ENCODE assay signal across 26 cellular contexts in the genomic region with DNA sequence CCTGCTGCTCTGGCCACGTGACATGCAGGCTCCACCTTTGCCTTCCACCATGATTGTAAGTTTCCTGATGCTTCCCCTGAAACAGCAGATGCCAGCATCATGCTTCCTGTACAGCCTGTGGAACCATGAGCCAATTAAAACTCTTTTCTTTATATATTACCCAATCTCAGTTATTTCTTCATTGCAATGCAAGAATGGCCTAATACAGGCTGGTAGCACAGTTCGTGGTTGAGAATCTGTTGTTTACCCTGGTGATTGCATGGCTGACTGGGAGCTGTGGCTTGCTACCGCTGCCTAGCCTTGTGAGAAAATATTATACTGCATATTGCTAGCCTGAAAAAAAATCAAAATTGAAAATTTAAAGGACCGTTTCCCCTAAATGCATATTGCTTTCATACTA.
"Had no signal": no experiment of that assay in that cellular context is flagged by ENCODE, and none has a peak within 500 bp of the region (broad histone marks: within the 10 kb centered on the region; RNA-seq: fewer than 3 reads in every experiment).

No MANE protein-coding gene starts in this region.

- H3K36me3 Mint-ChIP-seq: stimulated activated effector memory CD8-positive, alpha-beta T cell treated with anti-CD3 and anti-CD28 coated beads, Interleukin-12 subunit alpha, Interleukin-12 subunit beta, amount 100 ng/mL, for 72 hours had no signal

- DNase-seq: activated CD4-positive, alpha-beta T cell treated with anti-CD3 and anti-CD28 coated beads for 4 hours; activated CD4-positive, alpha-beta T cell treated with anti-CD3 and anti-CD28 coated beads, Interleukin-2, amount 50 U/mL, for 4 hours; activated CD4-positive, CD25-positive, alpha-beta regulatory T cell; activated naive CD4-positive, alpha-beta T cell; activated T-cell treated with anti-CD3 and anti-CD28 coated beads for 4 hours; activated T-cell treated with anti-CD3 and anti-CD28 coated beads, Interleukin-2, amount 50 U/mL, for 72 hours; anterior cingulate cortex; dermis blood vessel endothelial cell; effector CD4-positive, alpha-beta T cell; esophagus squamous epithelium; foreskin melanocyte; heart right ventricle; left ventricle myocardium inferior; mesendoderm; mucosa of descending colon; posterior cingulate gyrus; small intestine; stimulated activated CD4-positive, alpha-beta T cell treated with anti-CD3 and anti-CD28 coated beads, Interleukin-4, amount 100 ng/mL, for 24 hours; stomach; thyroid gland; upper lobe of right lung had no signal

- H3K27me3 Mint-ChIP-seq: central memory CD8-positive, alpha-beta T cell had no signal

- ATAC-seq: activated naive CD4-positive, alpha-beta T cell treated with anti-CD3 and anti-CD28 coated beads, Interleukin-2, amount 50 U/mL, for 72 hours; activated T-cell treated with anti-CD3 and anti-CD28 coated beads, Interleukin-2, amount 50 U/mL, for 72 hours; heart right ventricle; mucosa of descending colon; sciatic nerve; stimulated activated effector memory CD8-positive, alpha-beta T cell treated with anti-CD3 and anti-CD28 coated beads, Interleukin-12 subunit alpha, Interleukin-12 subunit beta, amount 100 ng/mL, for 72 hours; upper lobe of right lung had no signal

- H3K27ac Mint-ChIP-seq: activated naive CD4-positive, alpha-beta T cell treated with anti-CD3 and anti-CD28 coated beads, Interleukin-2, amount 50 U/mL, for 72 hours; activated T-cell treated with anti-CD3 and anti-CD28 coated beads, Interleukin-2, amount 50 U/mL, for 72 hours; nephron; stimulated activated effector memory CD8-positive, alpha-beta T cell treated with anti-CD3 and anti-CD28 coated beads, Interleukin-12 subunit alpha, Interleukin-12 subunit beta, amount 100 ng/mL, for 72 hours had no signal

- H3K4me1 Mint-ChIP-seq: central memory CD8-positive, alpha-beta T cell; nephron; stimulated activated effector memory CD8-positive, alpha-beta T cell treated with anti-CD3 and anti-CD28 coated beads, Interleukin-12 subunit alpha, Interleukin-12 subunit beta, amount 100 ng/mL, for 72 hours had no signal

- H3K4me3 Mint-ChIP-seq: activated T-cell treated with anti-CD3 and anti-CD28 coated beads, Interleukin-2, amount 50 U/mL, for 72 hours; central memory CD8-positive, alpha-beta T cell; nephron; stimulated activated effector memory CD8-positive, alpha-beta T cell treated with anti-CD3 and anti-CD28 coated beads, Interleukin-12 subunit alpha, Interleukin-12 subunit beta, amount 100 ng/mL, for 72 hours had no signal
